8 cellular contexts compared by ENCODE assay signal in genomic region chr12:49201595-49202295, GRCh38. TPM values are rescaled to one million over a fixed set of nuclear protein-coding genes. Genes with fewer than 3 reads are reported as not detected.
DNase-seq lines count a peak whose midpoint lies in the region; ATAC-seq, FAIRE-seq and TF ChIP-seq lines count a peak whose summit lies in the region.

No MANE protein-coding gene starts in this region.

- TF ChIP-seq CTCF in K562 (IDR thresholded peaks at IDR 0.05 in 2 of 3, conservative IDR thresholded peaks at IDR 0.05 in 1 of 3; ENCODE audit: insufficient read depth in 2 of 3, low read depth in 1 of 3, low read length in 3 of 3) (no peak), suprapubic skin (IDR thresholded peaks at IDR 0.05) (no peak)

- CTCF ChIA-PET in K562 (lab: Yijun Ruan, JAX; ENCODE audit: low intra/inter-chr PET ratio): no interaction called here

- POLR2A ChIA-PET in K562 (lab: Yijun Ruan, JAX): interaction anchor here (0.8 to 1.7 kb wide), 6 partner anchors 8 to 71 kb away, joined by 3 to 7 read pairs (median 4); partner anchors contain the start of genes TUBA1B and TUBA1C

- H3K36me3 ChIP-seq in K562 (ENCODE audit: control insufficient read depth, insufficient read depth, low read length) (no peaks in the 10 kb centered on the region), suprapubic skin (no peaks in the 10 kb centered on the region)

- no peaks in the 10 kb centered on the region for H3K79me2 ChIP-seq in K562 (ENCODE audit: control insufficient read depth, insufficient read depth, low read length)

- no TSS peak for BruUV-seq in K562 (replicated peaks; lab: Mats Ljungman, UMichigan)

- H2AFZ ChIP-seq in K562 (ENCODE audit: low read depth, low read length): peak overlapping the region; percentile 73

- ATAC-seq in K562: peak; percentile 66
- no peak for ATAC-seq in GM21717 (IDR thresholded peaks at IDR 0.05; ENCODE audit: unreplicated experiment)
- no peak for ATAC-seq in GM21825 (IDR thresholded peaks at IDR 0.05; ENCODE audit: unreplicated experiment)

- H3K27ac ChIP-seq in K562 (ENCODE audit: extremely low read depth, low read depth, low read length) (peak overlapping the region; percentile 20; the same call in 1 of the 3 replicates), suprapubic skin (peak overlapping the region; percentile 75)

- H3K4me1 ChIP-seq in K562 (replicated peaks in 1 of 2; ENCODE audit: control insufficient read depth in 2 of 2, insufficient read depth in 2 of 2, low read length in 2 of 2) (peaks cover 8 to 17% of the 10 kb centered on the region in 2 experiments; a peak in 3 of 5 replicates), suprapubic skin (peaks cover 20% of the 10 kb centered on the region)

- intact Hi-C loops in K562 (cut with micrococcal nuclease): no loop called here

- TF ChIP-seq EP300 in K562 (IDR thresholded peaks at IDR 0.05; ENCODE audit: low read length): no peak
- TF ChIP-seq EP300 in suprapubic skin (IDR thresholded peaks at IDR 0.05): no peak

- H3K4me2 ChIP-seq in K562 (ENCODE audit: insufficient read depth, low read length): no peak overlapping the region; the same call in 1 of the 2 replicates

- TF ChIP-seq POLR2A in K562 (conservative IDR thresholded peaks at IDR 0.05): no peak
- TF ChIP-seq POLR2A in suprapubic skin (IDR thresholded peaks at IDR 0.05): no peak

- whole genome bisulfite sequencing in K562 (ENCODE audit: insufficient coverage, low coverage, missing lambda C conversion rate): 10% methylated on average over 4 of the region's 4 CpGs
- 25% methylated on average over 4 of the region's 4 CpGs for WGBS in suprapubic skin

- no peak overlapping the region; a peak in 1 of 4 replicates for H3K9ac ChIP-seq in K562 (ENCODE audit: insufficient read depth in 1 of 2, low read depth in 2 of 2, low read length in 2 of 2)

- FAIRE-seq in K562 (lab: Jason Lieb, UNC): peak; percentile 61

- in situ Hi-C loops in K562 (cut with MboI): no loop called here

- DNase-seq in GM04503 (ENCODE audit: low read depth): peak; percentile 50
- peak; percentile 95 for DNase-seq in NCI-H2107 treated with DMSO at 0.1 percent for 48 hours (lab: John Stamatoyannopoulos, UW; ENCODE audit: unreplicated experiment)
- peak in 2 of 4 experiments; percentile 25 to 51 for DNase-seq in K562 (ENCODE audit: extremely low read depth in 1 of 4, low spot score in 3 of 4)
- peak; percentile 73 for DNase-seq in kidney glomerular epithelial cell (lab: John Stamatoyannopoulos, UW)
- DNase-seq in suprapubic skin (ENCODE audit: low spot score in 2 of 2): peak in 1 of 2 donors; percentile 44
- no peak for DNase-seq in stimulated activated naive CD4-positive, alpha-beta T cell treated with Interleukin-2 at 50 U/mL for 16 hours (lab: John Stamatoyannopoulos, UW)

- no peaks in the 10 kb centered on the region for H3K27me3 ChIP-seq in K562 (ENCODE audit: control insufficient read depth in 2 of 2, insufficient read depth in 2 of 2, low read length in 2 of 2)
- no peaks in the 10 kb centered on the region for H3K27me3 ChIP-seq in suprapubic skin

- no peaks in the 10 kb centered on the region for H3K9me3 ChIP-seq in K562 (replicated peaks; ENCODE audit: control insufficient read depth, insufficient read depth, low read depth, low read length)
- no peaks in the 10 kb centered on the region for H3K9me3 ChIP-seq in suprapubic skin

- H3K4me3 ChIP-seq in K562: no peak overlapping the region
- no peak overlapping the region for H3K4me3 ChIP-seq in suprapubic skin

- no peaks in the 10 kb centered on the region for H3K9me1 ChIP-seq in K562 (ENCODE audit: control insufficient read depth, insufficient read depth, low read length)

- no peaks in the 10 kb centered on the region for H4K20me1 ChIP-seq in K562 (replicated peaks; ENCODE audit: control insufficient read depth, insufficient read depth, low read length)

- no peak for TF ChIP-seq RAD21 in K562 (CRISPR knock-in tag; conservative IDR thresholded peaks at IDR 0.05 in 1 of 2, IDR thresholded peaks at IDR 0.05 in 1 of 2)

TF ChIP-seq in K562, 482 proteins besides CTCF, POLR2A, EP300 and RAD21 (continues in another document):
- TF ChIP-seq YBX1 (IDR thresholded peaks at IDR 0.05) (no peak), TCF7L2 (IDR thresholded peaks at IDR 0.05; ENCODE audit: low read depth, low read length) (no peak), EGR1 (conservative IDR thresholded peaks at IDR 0.05) (no peak), ATF3 (IDR thresholded peaks at IDR 0.05) (peak; percentile 1; the same call in 1 of the 2 replicates), ATF3 (CRISPR knock-in tag; conservative IDR thresholded peaks at IDR 0.05) (0 out of 2 replicates have a peak, but pooled peaks have one; percentile 43), PYGO2 (tag; IDR thresholded peaks at IDR 0.05) (no peak), ZBTB8A (IDR thresholded peaks at IDR 0.05; ENCODE audit: partially characterized antibody) (no peak), ELF1 (tag; IDR thresholded peaks at IDR 0.05) (0 out of 2 replicates have a peak, but pooled peaks have one; percentile 31), GABPA (tag; conservative IDR thresholded peaks at IDR 0.05; ENCODE audit: low read depth) (peak; percentile 26; the same call in 1 of the 2 replicates), TEAD2 (tag; IDR thresholded peaks at IDR 0.05) (no peak), THRB (CRISPR knock-in tag; conservative IDR thresholded peaks at IDR 0.05) (no peak), TEAD1 (CRISPR knock-in tag; IDR thresholded peaks at IDR 0.05) (no peak), EHMT2 (IDR thresholded peaks at IDR 0.05) (0 out of 2 replicates have a peak, but pooled peaks have one; percentile 3), RFX1 (IDR thresholded peaks at IDR 0.05) (peak; percentile 88), NFATC3 (IDR thresholded peaks at IDR 0.05) (no peak), MAFK (IDR thresholded peaks at IDR 0.05; ENCODE audit: low read length) (no peak), JUND (IDR thresholded peaks at IDR 0.05; ENCODE audit: borderline replicate concordance, low read depth, low read length) (no peak; the same call in 1 of the 2 replicates), JUND (tag; IDR thresholded peaks at IDR 0.05; ENCODE audit: borderline replicate concordance, low read depth, low read length) (no peak; the same call in 2 of the 3 replicates), ZNF354B (CRISPR knock-in tag; IDR thresholded peaks at IDR 0.05) (no peak), HLTF (IDR thresholded peaks at IDR 0.05) (0 out of 2 replicates have a peak, but pooled peaks have one; percentile 1), NRF1 (conservative IDR thresholded peaks at IDR 0.05 in 1 of 2, IDR thresholded peaks at IDR 0.05 in 1 of 2) (0 out of 4 replicates have a peak, but pooled peaks of 1 of the 2 experiments have one; percentile 3)

RNA-seq across cellular contexts. Expression of gene TUBA1A, which starts 12.9 kb away (rescaled TPM):
- 9.3 and 22.8 TPM in 2 replicates for total RNA-seq in K562 (2011; cell fraction: chromatin; rRNA removed; ENCODE audit: low replicate concordance)
- total RNA-seq in K562 (2011; cell fraction: nucleolus; rRNA removed): 15.7 and 17.7 TPM in 2 replicates
- 10.5 and 14.7 TPM in 2 replicates for total RNA-seq in K562 (2011; cell fraction: nucleoplasm; rRNA removed)
- 9.6 and 10.2 TPM in 2 replicates for total RNA-seq in K562 (2014; rRNA removed)
- total RNA-seq in K562 (2014; rRNA removed; fragmentation: Illumina TruSeq; extraction: Trizol): 7.1 and 7.4 TPM in 2 replicates
- total RNA-seq in K562 (2015; rRNA removed; fragmentation: Illumina TruSeq; extraction: Trizol): 11.5 and 11.9 TPM in 2 replicates
- total RNA-seq in K562 (2021): 7.7 and 8.6 TPM in 2 replicates
- polyA plus RNA-seq in K562 (2011; rRNA removed): 45.1 and 161 TPM in 2 replicates
- 70.9 and 239 TPM in 2 replicates for polyA plus RNA-seq in K562 (2011; cell fraction: cytosol; rRNA removed)
- 21.0 and 76.7 TPM in 2 replicates for polyA plus RNA-seq in K562 (2011; cell fraction: nucleus; rRNA removed)
- 27.7 and 59.0 TPM in 2 replicates for polyA plus RNA-seq in K562 (2012)
- polyA plus RNA-seq in K562 (2014; fragmentation: Illumina TruSeq; extraction: Trizol): 16.3 and 18.8 TPM in 2 replicates
- 10 to 100 TPM; 23.7 to 24.2 TPM for polyA plus RNA-seq in K562 (2014; fragmentation: Nextera tagmentation; extraction: Ambion mirVana)
- polyA plus RNA-seq in K562 (2014; rRNA removed): 11.7 and 13.9 TPM in 2 replicates
- 35.5 and 78.6 TPM in 2 replicates for polyA minus RNA-seq in K562 (2011; rRNA and poly(A)+ RNA removed)
- 12.4 and 33.4 TPM in 2 replicates for polyA minus RNA-seq in K562 (2011; cell fraction: cytosol; rRNA and poly(A)+ RNA removed)
- polyA minus RNA-seq in K562 (2011; cell fraction: nucleus; rRNA and poly(A)+ RNA removed): 6.2 and 22.2 TPM in 2 replicates
- 100 to 1,000 TPM in 3 of 4 donors, 10 to 100 TPM in 1; 70.0 to 251 (median 181) TPM for total RNA-seq in suprapubic skin
